Comparison of ENCODE assay signal across 22 cellular contexts in genomic region chr19:35401416-35401815, GRCh38. TPM values are rescaled to one million over a fixed set of nuclear protein-coding genes. Genes with fewer than 3 reads are reported as not detected.
"Had no signal": no experiment of that assay in that cellular context is flagged by ENCODE, and none has a peak within 500 bp of the region (broad histone marks: within the 10 kb centered on the region; RNA-seq: fewer than 3 reads in every experiment).

No MANE protein-coding gene starts in this region.

RNA-seq across cellular contexts. Expression of gene GPR42, which starts 30.5 kb away (rescaled TPM):
- total RNA-seq: left cardiac atrium; left lobe of liver; left ventricle myocardium superior; lung microvascular endothelial cell; mucosa of gallbladder; naive thymus-derived CD8-positive, alpha-beta T cell; neural crest cell; osteoblast; progenitor cell of endocrine pancreas; pulmonary artery endothelial cell; renal cortical epithelial cell; right atrium auricular region; right lobe of liver; skeletal muscle tissue; smooth muscle cell; stomach; testis; transverse colon; urinary bladder; vagina had no signal
- polyA plus RNA-seq: keratinocyte; naive thymus-derived CD8-positive, alpha-beta T cell; smooth muscle cell had no signal

RNA-seq across cellular contexts. Expression of gene FFAR3, which starts 43.2 kb away (rescaled TPM):
- total RNA-seq: left lobe of liver; left ventricle myocardium superior; naive thymus-derived CD8-positive, alpha-beta T cell; neural crest cell; osteoblast; progenitor cell of endocrine pancreas; pulmonary artery endothelial cell; renal cortical epithelial cell; right atrium auricular region; skeletal muscle tissue; smooth muscle cell; stomach; vagina had no signal
- polyA plus RNA-seq: keratinocyte; naive thymus-derived CD8-positive, alpha-beta T cell; smooth muscle cell had no signal

RNA-seq across cellular contexts. Expression of gene FFAR2, which starts 46.6 kb away (rescaled TPM):
- total RNA-seq: left lobe of liver; lung microvascular endothelial cell; naive thymus-derived CD8-positive, alpha-beta T cell; neural crest cell; osteoblast; pulmonary artery endothelial cell; renal cortical epithelial cell; smooth muscle cell; testis; vagina had no signal
- polyA plus RNA-seq: keratinocyte; naive thymus-derived CD8-positive, alpha-beta T cell; smooth muscle cell had no signal

RNA-seq across cellular contexts. Expression of gene FFAR1, which starts 53.7 kb away (rescaled TPM):
- total RNA-seq: left cardiac atrium; left lobe of liver; left ventricle myocardium superior; lung microvascular endothelial cell; mucosa of gallbladder; naive thymus-derived CD8-positive, alpha-beta T cell; neural crest cell; osteoblast; pulmonary artery endothelial cell; renal cortical epithelial cell; right atrium auricular region; right lobe of liver; skeletal muscle tissue; smooth muscle cell; thyroid gland; urinary bladder; vagina had no signal
- polyA plus RNA-seq: keratinocyte; naive thymus-derived CD8-positive, alpha-beta T cell; smooth muscle cell; stomach; urinary bladder had no signal
